8 cellular contexts compared by ENCODE assay signal in genomic region chr9:137070906-137071275, GRCh38. TPM values are rescaled to one million over a fixed set of nuclear protein-coding genes. Genes with fewer than 3 reads are reported as not detected.
DNase-seq lines count a peak whose midpoint lies in the region; ATAC-seq and TF ChIP-seq lines count a peak whose summit lies in the region.

No MANE protein-coding gene starts in this region.

- peaks cover 15% of the 10 kb centered on the region for H3K4me1 Mint-ChIP-seq in central memory CD8-positive, alpha-beta T cell
- H3K4me1 Mint-ChIP-seq in memory B cell = peaks cover 16% of the 10 kb centered on the region

- H3K36me3 ChIP-seq in urinary bladder (ENCODE audit: insufficient read depth) = no peaks in the 10 kb centered on the region

- peak overlapping the region; percentile 5 for H3K27ac ChIP-seq in urinary bladder (ENCODE audit: low read depth)

- no peaks in the 10 kb centered on the region for H3K27me3 Mint-ChIP-seq in central memory CD8-positive, alpha-beta T cell
- no peaks in the 10 kb centered on the region for H3K27me3 Mint-ChIP-seq in memory B cell

- no peak overlapping the region for H3K27ac Mint-ChIP-seq in central memory CD8-positive, alpha-beta T cell (ENCODE audit: low read depth)
- H3K27ac Mint-ChIP-seq in memory B cell = peak overlapping the region; percentile 43

- H3K4me3 ChIP-seq in AG10803 (ENCODE audit: low read length) (peak overlapping the region; percentile 44), urinary bladder (ENCODE audit: low read depth, low read length) (peak overlapping the region; percentile 30)

- peaks cover 5% of the 10 kb centered on the region for H3K36me3 Mint-ChIP-seq in central memory CD8-positive, alpha-beta T cell (ENCODE audit: insufficient read depth)
- no peaks in the 10 kb centered on the region for H3K36me3 Mint-ChIP-seq in memory B cell

- ATAC-seq in GM19438 (IDR thresholded peaks at IDR 0.05; ENCODE audit: low read depth, unreplicated experiment) (peak; percentile 20), memory B cell (ENCODE audit: low read depth) (no peak), HG03469 (IDR thresholded peaks at IDR 0.05; ENCODE audit: unreplicated experiment) (no peak), HG03460 (IDR thresholded peaks at IDR 0.05; ENCODE audit: unreplicated experiment) (no peak)
- ATAC-seq in central memory CD8-positive, alpha-beta T cell (replicated peaks; ENCODE audit: extremely low read depth, poor library complexity, severe bottlenecking) = no peak

- TF ChIP-seq CTCF in AG10803 (conservative IDR thresholded peaks at IDR 0.05; ENCODE audit: low read length) = no peak

- WGBS in urinary bladder = 37% methylated on average over 6 of the region's 6 CpGs

- DNase-seq in AG10803 (ENCODE audit: low read depth) (no peak), NCI-H345 treated with DMSO at 0.1 percent for 48 hours (lab: John Stamatoyannopoulos, UW; ENCODE audit: unreplicated experiment) (peak; percentile 52), memory B cell (ENCODE audit: low spot score in 2 of 2) (no peak)
- no peak for DNase-seq in central memory CD8-positive, alpha-beta T cell (ENCODE audit: low spot score in 2 of 2)

- peak overlapping the region; percentile 82 for H3K4me3 Mint-ChIP-seq in central memory CD8-positive, alpha-beta T cell
- H3K4me3 Mint-ChIP-seq in memory B cell = peak overlapping the region; percentile 82

- H3K4me1 ChIP-seq in urinary bladder (ENCODE audit: insufficient read depth) = no peaks in the 10 kb centered on the region

- H3K9me3 Mint-ChIP-seq in central memory CD8-positive, alpha-beta T cell = no peaks in the 10 kb centered on the region
- no peaks in the 10 kb centered on the region for H3K9me3 Mint-ChIP-seq in memory B cell

RNA-seq across cellular contexts. Expression of gene SAPCD2, which starts 0.5 kb away (rescaled TPM):
- 3.2 TPM for total RNA-seq in urinary bladder
- 0.63 TPM for polyA plus RNA-seq in urinary bladder

RNA-seq across cellular contexts. Expression of gene UAP1L1, which starts 6.4 kb away (rescaled TPM):
- 4.0 TPM for total RNA-seq in urinary bladder
- polyA plus RNA-seq in urinary bladder = 11.5 TPM

RNA-seq across cellular contexts. Expression of gene MAN1B1, which starts 15.9 kb away (rescaled TPM):
- 29.1 TPM for total RNA-seq in urinary bladder
- 38.5 TPM for polyA plus RNA-seq in urinary bladder

RNA-seq across cellular contexts. Expression of gene ENTPD2, which starts 17.0 kb away (rescaled TPM):
- 6.4 TPM for total RNA-seq in urinary bladder
- polyA plus RNA-seq in urinary bladder = 2.8 TPM

RNA-seq across cellular contexts. Expression of gene NPDC1, which starts 24.9 kb away (rescaled TPM):
- total RNA-seq in urinary bladder = 17.9 TPM
- 120 TPM for polyA plus RNA-seq in urinary bladder
